20 cellular contexts compared by ENCODE assay signal in genomic region chr22:20889025-20889704, GRCh38.
"Had no signal": no experiment of that assay in that cellular context is flagged by ENCODE, and none has a peak within 500 bp of the region (broad histone marks: within the 10 kb centered on the region; RNA-seq: fewer than 3 reads in every experiment).

No MANE protein-coding gene starts in this region.

- ATAC-seq: effector memory CD8-positive, alpha-beta T cell; gastrocnemius medialis; heart right ventricle; left lung; lower lobe of right lung; pancreas; right cardiac atrium; stimulated activated effector memory CD8-positive, alpha-beta T cell treated with anti-CD3 and anti-CD28 coated beads, Interleukin-12 subunit alpha, Interleukin-12 subunit beta, amount 100 ng/mL, for 72 hours; stimulated activated naive CD8-positive, alpha-beta T cell treated with anti-CD3 and anti-CD28 coated beads, Interleukin-15, Interleukin-2, amounts not matched to agents 100 U/mL and 50 U/mL, for 24 hours had no signal

- H3K9me3 ChIP-seq: esophagus muscularis mucosa, gastrocnemius medialis, heart right ventricle, left lung, lower lobe of right lung, pancreas, suprapubic skin, thyroid gland, uterus had no signal

- H3K4me3 ChIP-seq: esophagus muscularis mucosa, gastrocnemius medialis, heart right ventricle, left lung, lower lobe of right lung, pancreas, suprapubic skin, thyroid gland, uterus had no signal

- H3K36me3 ChIP-seq: uterus had no signal

- DNase-seq: effector memory CD8-positive, alpha-beta T cell; gastrocnemius medialis; heart right ventricle; hypothalamus; left lung; lower lobe of right lung; mesenchymal stem cell; midbrain; occipital lobe; pancreas; right cardiac atrium; stimulated activated CD4-positive, alpha-beta T cell treated with anti-CD3 and anti-CD28 coated beads, Interleukin-4, amount 100 ng/mL, for 1 hour; stimulated activated CD8-positive, alpha-beta memory T cell treated with anti-CD3 and anti-CD28 coated beads, Interleukin-4, amount 100 ng/mL, for 48 hours; stimulated activated naive CD8-positive, alpha-beta T cell treated with anti-CD3 and anti-CD28 coated beads, Interleukin-15, Interleukin-2, amounts not matched to agents 100 U/mL and 50 U/mL, for 24 hours; thyroid gland; uterus had no signal

- H3K27me3 ChIP-seq: esophagus muscularis mucosa, gastrocnemius medialis, heart right ventricle, left lung, pancreas, suprapubic skin, thyroid gland, uterus had no signal

- H3K4me1 ChIP-seq: gastrocnemius medialis, thyroid gland, uterus had no signal

- H3K27ac ChIP-seq: epithelial cell of prostate, esophagus muscularis mucosa, gastrocnemius medialis, heart right ventricle, left lung, lower lobe of right lung, pancreas, suprapubic skin, thyroid gland, uterus had no signal
